ENCODE assay signal across 1 cellular context in the genomic region with DNA sequence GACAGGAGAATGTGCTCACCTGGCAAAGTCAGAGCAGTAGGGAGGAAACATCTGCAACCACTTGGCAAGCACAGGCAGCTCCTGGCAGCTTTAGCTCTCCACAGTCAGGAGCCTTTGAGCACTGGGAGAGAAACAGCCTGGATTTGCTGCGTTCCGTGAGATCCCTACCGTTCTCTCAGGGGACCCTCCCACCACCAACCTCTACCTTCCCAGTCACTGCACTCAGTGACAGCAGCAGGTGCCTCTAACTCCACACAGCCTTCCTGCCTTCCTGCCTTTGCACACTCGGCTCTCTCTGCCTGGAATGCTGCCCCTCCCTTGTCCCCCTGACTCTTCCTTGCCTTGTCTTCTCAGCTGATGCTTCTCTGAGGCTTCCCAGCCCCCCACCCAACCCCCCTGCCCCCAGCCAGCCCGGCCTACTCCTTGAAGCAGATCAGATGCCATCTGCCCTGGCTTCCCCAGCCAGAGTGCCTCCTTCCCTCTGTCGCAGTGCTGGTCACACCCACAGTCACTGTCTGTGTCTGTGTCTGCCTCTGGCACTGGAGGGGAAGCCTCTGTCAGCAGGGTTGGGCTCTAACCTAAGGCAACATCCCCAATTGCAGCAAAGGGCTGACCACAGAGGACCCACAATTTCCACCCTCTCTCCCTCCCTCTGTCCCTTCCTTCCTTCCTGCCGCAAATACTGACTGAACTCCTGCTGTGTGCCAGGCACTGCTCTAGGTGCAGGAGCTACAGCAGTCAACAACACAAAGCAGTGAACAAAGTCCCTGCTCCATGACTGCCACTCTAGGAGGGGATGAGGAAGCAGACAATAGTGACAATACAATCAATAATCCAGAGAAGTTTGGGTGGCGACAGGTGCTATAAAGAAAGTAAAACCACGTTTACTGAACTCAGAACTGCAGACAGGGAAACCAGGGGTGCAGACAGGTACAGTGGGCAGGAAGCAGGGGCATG.
TF ChIP-seq lines count a peak whose summit lies in the region.

No MANE protein-coding gene starts in this region.

TF ChIP-seq in GM23338, 12 proteins besides CTCF, POLR2A, EP300 and RAD21 (continued from another document):
- TF ChIP-seq, protein P1, sequence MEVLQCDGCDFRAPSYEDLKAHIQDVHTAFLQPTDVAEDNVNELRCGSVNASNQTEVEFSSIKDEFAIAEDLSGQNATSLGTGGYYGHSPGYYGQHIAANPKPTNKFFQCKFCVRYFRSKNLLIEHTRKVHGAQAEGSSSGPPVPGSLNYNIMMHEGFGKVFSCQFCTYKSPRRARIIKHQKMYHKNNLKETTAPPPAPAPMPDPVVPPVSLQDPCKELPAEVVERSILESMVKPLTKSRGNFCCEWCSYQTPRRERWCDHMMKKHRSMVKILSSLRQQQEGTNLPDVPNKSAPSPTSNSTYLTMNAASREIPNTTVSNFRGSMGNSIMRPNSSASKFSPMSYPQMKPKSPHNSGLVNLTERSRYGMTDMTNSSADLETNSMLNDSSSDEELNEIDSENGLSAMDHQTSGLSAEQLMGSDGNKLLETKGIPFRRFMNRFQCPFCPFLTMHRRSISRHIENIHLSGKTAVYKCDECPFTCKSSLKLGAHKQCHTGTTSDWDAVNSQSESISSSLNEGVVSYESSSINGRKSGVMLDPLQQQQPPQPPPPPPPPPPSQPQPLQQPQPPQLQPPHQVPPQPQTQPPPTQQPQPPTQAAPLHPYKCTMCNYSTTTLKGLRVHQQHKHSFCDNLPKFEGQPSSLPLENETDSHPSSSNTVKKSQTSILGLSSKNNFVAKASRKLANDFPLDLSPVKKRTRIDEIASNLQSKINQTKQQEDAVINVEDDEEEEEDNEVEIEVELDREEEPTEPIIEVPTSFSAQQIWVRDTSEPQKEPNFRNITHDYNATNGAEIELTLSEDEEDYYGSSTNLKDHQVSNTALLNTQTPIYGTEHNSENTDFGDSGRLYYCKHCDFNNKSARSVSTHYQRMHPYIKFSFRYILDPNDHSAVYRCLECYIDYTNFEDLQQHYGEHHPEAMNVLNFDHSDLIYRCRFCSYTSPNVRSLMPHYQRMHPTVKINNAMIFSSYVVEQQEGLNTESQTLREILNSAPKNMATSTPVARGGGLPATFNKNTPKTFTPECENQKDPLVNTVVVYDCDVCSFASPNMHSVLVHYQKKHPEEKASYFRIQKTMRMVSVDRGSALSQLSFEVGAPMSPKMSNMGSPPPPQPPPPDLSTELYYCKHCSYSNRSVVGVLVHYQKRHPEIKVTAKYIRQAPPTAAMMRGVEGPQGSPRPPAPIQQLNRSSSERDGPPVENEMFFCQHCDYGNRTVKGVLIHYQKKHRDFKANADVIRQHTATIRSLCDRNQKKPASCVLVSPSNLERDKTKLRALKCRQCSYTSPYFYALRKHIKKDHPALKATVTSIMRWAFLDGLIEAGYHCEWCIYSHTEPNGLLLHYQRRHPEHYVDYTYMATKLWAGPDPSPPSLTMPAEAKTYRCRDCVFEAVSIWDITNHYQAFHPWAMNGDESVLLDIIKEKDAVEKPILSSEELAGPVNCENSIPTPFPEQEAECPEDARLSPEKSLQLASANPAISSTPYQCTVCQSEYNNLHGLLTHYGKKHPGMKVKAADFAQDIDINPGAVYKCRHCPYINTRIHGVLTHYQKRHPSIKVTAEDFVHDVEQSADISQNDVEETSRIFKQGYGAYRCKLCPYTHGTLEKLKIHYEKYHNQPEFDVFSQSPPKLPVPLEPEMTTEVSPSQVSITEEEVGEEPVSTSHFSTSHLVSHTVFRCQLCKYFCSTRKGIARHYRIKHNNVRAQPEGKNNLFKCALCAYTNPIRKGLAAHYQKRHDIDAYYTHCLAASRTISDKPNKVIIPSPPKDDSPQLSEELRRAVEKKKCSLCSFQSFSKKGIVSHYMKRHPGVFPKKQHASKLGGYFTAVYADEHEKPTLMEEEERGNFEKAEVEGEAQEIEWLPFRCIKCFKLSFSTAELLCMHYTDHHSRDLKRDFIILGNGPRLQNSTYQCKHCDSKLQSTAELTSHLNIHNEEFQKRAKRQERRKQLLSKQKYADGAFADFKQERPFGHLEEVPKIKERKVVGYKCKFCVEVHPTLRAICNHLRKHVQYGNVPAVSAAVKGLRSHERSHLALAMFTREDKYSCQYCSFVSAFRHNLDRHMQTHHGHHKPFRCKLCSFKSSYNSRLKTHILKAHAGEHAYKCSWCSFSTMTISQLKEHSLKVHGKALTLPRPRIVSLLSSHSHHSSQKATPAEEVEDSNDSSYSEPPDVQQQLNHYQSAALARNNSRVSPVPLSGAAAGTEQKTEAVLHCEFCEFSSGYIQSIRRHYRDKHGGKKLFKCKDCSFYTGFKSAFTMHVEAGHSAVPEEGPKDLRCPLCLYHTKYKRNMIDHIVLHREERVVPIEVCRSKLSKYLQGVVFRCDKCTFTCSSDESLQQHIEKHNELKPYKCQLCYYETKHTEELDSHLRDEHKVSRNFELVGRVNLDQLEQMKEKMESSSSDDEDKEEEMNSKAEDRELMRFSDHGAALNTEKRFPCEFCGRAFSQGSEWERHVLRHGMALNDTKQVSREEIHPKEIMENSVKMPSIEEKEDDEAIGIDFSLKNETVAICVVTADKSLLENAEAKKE (CRISPR knock-in tag; IDR thresholded peaks at IDR 0.05): no peak
- no peak for TF ChIP-seq CREB1 (CRISPR knock-in tag; IDR thresholded peaks at IDR 0.05; ENCODE audit: low read depth)
- TF ChIP-seq EZH2phosphoT487 (IDR thresholded peaks at IDR 0.05; ENCODE audit: unreplicated experiment): no peak
- TF ChIP-seq STAT1 (IDR thresholded peaks at IDR 0.05; ENCODE audit: unreplicated experiment): no peak
- TF ChIP-seq ZNF114 (CRISPR knock-in tag; IDR thresholded peaks at IDR 0.05): no peak
- no peak for TF ChIP-seq JUNB (IDR thresholded peaks at IDR 0.05; ENCODE audit: unreplicated experiment)
- no peak for TF ChIP-seq NANOG (IDR thresholded peaks at IDR 0.05; ENCODE audit: borderline replicate concordance)
